1 cellular context compared by ENCODE assay signal in the genomic region with DNA sequence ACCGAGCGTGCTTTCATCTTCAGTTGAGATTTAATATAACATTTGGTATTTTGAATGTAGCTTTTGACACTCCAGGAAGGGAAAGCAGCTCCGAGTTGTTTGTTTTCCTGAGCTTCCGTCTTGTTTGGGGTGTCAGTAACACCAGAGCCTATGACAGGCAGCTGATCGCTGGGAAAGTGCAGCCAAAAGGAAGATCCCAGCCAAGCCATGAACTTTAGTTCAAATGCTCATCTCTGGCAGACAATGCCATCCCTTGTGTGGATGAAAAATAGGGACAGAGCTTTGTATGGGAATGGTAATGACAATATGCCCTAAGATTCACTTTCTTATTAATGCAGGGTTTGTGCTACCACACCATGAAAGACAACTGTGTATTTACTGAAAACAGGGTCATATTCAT.
TF ChIP-seq lines count a peak whose summit lies in the region.

No MANE protein-coding gene starts in this region.

TF ChIP-seq in HepG2, 621 proteins besides CTCF, POLR2A, EP300 and RAD21:
- TF ChIP-seq ZSCAN30 (CRISPR knock-in tag; IDR thresholded peaks at IDR 0.05), result no peak
- no peak for TF ChIP-seq NCOA1 (CRISPR knock-in tag; IDR thresholded peaks at IDR 0.05)
- TF ChIP-seq MAFF (IDR thresholded peaks at IDR 0.05; ENCODE audit: low read depth, low read length), result no peak
- TF ChIP-seq DNMT1 (CRISPR knock-in tag; IDR thresholded peaks at IDR 0.05), result no peak
- TF ChIP-seq, protein P1, sequence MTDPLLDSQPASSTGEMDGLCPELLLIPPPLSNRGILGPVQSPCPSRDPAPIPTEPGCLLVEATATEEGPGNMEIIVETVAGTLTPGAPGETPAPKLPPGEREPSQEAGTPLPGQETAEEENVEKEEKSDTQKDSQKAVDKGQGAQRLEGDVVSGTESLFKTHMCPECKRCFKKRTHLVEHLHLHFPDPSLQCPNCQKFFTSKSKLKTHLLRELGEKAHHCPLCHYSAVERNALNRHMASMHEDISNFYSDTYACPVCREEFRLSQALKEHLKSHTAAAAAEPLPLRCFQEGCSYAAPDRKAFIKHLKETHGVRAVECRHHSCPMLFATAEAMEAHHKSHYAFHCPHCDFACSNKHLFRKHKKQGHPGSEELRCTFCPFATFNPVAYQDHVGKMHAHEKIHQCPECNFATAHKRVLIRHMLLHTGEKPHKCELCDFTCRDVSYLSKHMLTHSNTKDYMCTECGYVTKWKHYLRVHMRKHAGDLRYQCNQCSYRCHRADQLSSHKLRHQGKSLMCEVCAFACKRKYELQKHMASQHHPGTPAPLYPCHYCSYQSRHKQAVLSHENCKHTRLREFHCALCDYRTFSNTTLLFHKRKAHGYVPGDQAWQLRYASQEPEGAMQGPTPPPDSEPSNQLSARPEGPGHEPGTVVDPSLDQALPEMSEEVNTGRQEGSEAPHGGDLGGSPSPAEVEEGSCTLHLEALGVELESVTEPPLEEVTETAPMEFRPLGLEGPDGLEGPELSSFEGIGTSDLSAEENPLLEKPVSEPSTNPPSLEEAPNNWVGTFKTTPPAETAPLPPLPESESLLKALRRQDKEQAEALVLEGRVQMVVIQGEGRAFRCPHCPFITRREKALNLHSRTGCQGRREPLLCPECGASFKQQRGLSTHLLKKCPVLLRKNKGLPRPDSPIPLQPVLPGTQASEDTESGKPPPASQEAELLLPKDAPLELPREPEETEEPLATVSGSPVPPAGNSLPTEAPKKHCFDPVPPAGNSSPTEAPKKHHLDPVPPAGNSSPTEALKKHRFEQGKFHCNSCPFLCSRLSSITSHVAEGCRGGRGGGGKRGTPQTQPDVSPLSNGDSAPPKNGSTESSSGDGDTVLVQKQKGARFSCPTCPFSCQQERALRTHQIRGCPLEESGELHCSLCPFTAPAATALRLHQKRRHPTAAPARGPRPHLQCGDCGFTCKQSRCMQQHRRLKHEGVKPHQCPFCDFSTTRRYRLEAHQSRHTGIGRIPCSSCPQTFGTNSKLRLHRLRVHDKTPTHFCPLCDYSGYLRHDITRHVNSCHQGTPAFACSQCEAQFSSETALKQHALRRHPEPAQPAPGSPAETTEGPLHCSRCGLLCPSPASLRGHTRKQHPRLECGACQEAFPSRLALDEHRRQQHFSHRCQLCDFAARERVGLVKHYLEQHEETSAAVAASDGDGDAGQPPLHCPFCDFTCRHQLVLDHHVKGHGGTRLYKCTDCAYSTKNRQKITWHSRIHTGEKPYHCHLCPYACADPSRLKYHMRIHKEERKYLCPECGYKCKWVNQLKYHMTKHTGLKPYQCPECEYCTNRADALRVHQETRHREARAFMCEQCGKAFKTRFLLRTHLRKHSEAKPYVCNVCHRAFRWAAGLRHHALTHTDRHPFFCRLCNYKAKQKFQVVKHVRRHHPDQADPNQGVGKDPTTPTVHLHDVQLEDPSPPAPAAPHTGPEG (CRISPR knock-in tag; IDR thresholded peaks at IDR 0.05), result no peak
- no peak for TF ChIP-seq HMG20A (CRISPR knock-in tag; IDR thresholded peaks at IDR 0.05; ENCODE audit: borderline replicate concordance)
- TF ChIP-seq ZNF296 (CRISPR knock-in tag; conservative IDR thresholded peaks at IDR 0.05), result no peak
- no peak for TF ChIP-seq TRIM24 (CRISPR knock-in tag; IDR thresholded peaks at IDR 0.05)
- TF ChIP-seq ZNF121 (CRISPR knock-in tag; IDR thresholded peaks at IDR 0.05), result no peak
- TF ChIP-seq ZNF337 (CRISPR knock-in tag; IDR thresholded peaks at IDR 0.05; ENCODE audit: borderline replicate concordance, low read depth), result no peak
- TF ChIP-seq TAF15 (IDR thresholded peaks at IDR 0.05; ENCODE audit: low read depth, low read length, poor library complexity, severe bottlenecking), result no peak
- TF ChIP-seq, protein P2, sequence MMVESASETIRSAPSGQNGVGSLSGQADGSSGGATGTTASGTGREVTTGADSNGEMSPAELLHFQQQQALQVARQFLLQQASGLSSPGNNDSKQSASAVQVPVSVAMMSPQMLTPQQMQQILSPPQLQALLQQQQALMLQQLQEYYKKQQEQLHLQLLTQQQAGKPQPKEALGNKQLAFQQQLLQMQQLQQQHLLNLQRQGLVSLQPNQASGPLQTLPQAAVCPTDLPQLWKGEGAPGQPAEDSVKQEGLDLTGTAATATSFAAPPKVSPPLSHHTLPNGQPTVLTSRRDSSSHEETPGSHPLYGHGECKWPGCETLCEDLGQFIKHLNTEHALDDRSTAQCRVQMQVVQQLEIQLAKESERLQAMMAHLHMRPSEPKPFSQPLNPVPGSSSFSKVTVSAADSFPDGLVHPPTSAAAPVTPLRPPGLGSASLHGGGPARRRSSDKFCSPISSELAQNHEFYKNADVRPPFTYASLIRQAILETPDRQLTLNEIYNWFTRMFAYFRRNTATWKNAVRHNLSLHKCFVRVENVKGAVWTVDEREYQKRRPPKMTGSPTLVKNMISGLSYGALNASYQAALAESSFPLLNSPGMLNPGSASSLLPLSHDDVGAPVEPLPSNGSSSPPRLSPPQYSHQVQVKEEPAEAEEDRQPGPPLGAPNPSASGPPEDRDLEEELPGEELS (CRISPR knock-in tag; IDR thresholded peaks at IDR 0.05), result no peak
- no peak for TF ChIP-seq ZNF607 (CRISPR knock-in tag; IDR thresholded peaks at IDR 0.05; ENCODE audit: borderline replicate concordance)
- no peak for TF ChIP-seq FOXC1 (CRISPR knock-in tag; IDR thresholded peaks at IDR 0.05; ENCODE audit: borderline replicate concordance)
- TF ChIP-seq, protein P3, sequence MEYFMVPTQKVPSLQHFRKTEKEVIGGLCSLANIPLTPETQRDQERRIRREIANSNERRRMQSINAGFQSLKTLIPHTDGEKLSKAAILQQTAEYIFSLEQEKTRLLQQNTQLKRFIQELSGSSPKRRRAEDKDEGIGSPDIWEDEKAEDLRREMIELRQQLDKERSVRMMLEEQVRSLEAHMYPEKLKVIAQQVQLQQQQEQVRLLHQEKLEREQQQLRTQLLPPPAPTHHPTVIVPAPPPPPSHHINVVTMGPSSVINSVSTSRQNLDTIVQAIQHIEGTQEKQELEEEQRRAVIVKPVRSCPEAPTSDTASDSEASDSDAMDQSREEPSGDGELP (IDR thresholded peaks at IDR 0.05; ENCODE audit: borderline replicate concordance, low read depth), result 0 out of 2 replicates have a peak, but pooled peaks have one; percentile 20
- no peak for TF ChIP-seq U2AF2 (IDR thresholded peaks at IDR 0.05; ENCODE audit: low read depth, low read length)
- TF ChIP-seq, protein P4, sequence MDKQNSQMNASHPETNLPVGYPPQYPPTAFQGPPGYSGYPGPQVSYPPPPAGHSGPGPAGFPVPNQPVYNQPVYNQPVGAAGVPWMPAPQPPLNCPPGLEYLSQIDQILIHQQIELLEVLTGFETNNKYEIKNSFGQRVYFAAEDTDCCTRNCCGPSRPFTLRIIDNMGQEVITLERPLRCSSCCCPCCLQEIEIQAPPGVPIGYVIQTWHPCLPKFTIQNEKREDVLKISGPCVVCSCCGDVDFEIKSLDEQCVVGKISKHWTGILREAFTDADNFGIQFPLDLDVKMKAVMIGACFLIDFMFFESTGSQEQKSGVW (CRISPR knock-in tag; IDR thresholded peaks at IDR 0.05; ENCODE audit: borderline replicate concordance), result no peak
- 0 out of 2 replicates have a peak, but pooled peaks have one; percentile 10 for TF ChIP-seq RXRB (CRISPR knock-in tag; IDR thresholded peaks at IDR 0.05; ENCODE audit: borderline replicate concordance)
- TF ChIP-seq, protein P5, sequence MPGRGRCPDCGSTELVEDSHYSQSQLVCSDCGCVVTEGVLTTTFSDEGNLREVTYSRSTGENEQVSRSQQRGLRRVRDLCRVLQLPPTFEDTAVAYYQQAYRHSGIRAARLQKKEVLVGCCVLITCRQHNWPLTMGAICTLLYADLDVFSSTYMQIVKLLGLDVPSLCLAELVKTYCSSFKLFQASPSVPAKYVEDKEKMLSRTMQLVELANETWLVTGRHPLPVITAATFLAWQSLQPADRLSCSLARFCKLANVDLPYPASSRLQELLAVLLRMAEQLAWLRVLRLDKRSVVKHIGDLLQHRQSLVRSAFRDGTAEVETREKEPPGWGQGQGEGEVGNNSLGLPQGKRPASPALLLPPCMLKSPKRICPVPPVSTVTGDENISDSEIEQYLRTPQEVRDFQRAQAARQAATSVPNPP (CRISPR knock-in tag; IDR thresholded peaks at IDR 0.05), result no peak
- TF ChIP-seq ELF1 (CRISPR knock-in tag; IDR thresholded peaks at IDR 0.05), result 0 out of 2 replicates have a peak, but pooled peaks have one; percentile 23
- no peak for TF ChIP-seq MTF1 (CRISPR knock-in tag; IDR thresholded peaks at IDR 0.05)
- no peak for TF ChIP-seq TGIF2 (CRISPR knock-in tag; IDR thresholded peaks at IDR 0.05)
- TF ChIP-seq, protein P6, sequence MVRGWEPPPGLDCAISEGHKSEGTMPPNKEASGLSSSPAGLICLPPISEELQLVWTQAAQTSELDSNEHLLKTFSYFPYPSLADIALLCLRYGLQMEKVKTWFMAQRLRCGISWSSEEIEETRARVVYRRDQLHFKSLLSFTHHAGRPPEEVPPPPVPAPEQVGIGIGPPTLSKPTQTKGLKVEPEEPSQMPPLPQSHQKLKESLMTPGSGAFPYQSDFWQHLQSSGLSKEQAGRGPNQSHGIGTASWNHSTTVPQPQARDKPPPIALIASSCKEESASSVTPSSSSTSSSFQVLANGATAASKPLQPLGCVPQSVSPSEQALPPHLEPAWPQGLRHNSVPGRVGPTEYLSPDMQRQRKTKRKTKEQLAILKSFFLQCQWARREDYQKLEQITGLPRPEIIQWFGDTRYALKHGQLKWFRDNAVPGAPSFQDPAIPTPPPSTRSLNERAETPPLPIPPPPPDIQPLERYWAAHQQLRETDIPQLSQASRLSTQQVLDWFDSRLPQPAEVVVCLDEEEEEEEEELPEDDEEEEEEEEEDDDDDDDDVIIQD (CRISPR knock-in tag; IDR thresholded peaks at IDR 0.05; ENCODE audit: low read depth), result no peak
- TF ChIP-seq SOX5 (CRISPR knock-in tag; IDR thresholded peaks at IDR 0.05; ENCODE audit: borderline replicate concordance), result 0 out of 2 replicates have a peak, but pooled peaks have one; percentile 18
- TF ChIP-seq THAP11 (CRISPR knock-in tag; IDR thresholded peaks at IDR 0.05), result no peak
- no peak for TF ChIP-seq ZNF629 (CRISPR knock-in tag; conservative IDR thresholded peaks at IDR 0.05)
- TF ChIP-seq NFATC3 (CRISPR knock-in tag; IDR thresholded peaks at IDR 0.05), result no peak
- TF ChIP-seq ZNF460 (CRISPR knock-in tag; IDR thresholded peaks at IDR 0.05; ENCODE audit: borderline replicate concordance), result no peak
- TF ChIP-seq, protein P7, sequence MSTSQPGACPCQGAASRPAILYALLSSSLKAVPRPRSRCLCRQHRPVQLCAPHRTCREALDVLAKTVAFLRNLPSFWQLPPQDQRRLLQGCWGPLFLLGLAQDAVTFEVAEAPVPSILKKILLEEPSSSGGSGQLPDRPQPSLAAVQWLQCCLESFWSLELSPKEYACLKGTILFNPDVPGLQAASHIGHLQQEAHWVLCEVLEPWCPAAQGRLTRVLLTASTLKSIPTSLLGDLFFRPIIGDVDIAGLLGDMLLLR (CRISPR knock-in tag; IDR thresholded peaks at IDR 0.05), result no peak
- TF ChIP-seq PLRG1 (conservative IDR thresholded peaks at IDR 0.05), result no peak
- TF ChIP-seq SAP130 (CRISPR knock-in tag; IDR thresholded peaks at IDR 0.05; ENCODE audit: low read depth), result peak; percentile 37; the same call in 1 of the 2 replicates
- TF ChIP-seq ELF3 (CRISPR knock-in tag; IDR thresholded peaks at IDR 0.05), result peak; percentile 29; the same call in 1 of the 2 replicates
- no peak for TF ChIP-seq ZFX (CRISPR knock-in tag; IDR thresholded peaks at IDR 0.05; ENCODE audit: low read depth)
- TF ChIP-seq, protein P8, sequence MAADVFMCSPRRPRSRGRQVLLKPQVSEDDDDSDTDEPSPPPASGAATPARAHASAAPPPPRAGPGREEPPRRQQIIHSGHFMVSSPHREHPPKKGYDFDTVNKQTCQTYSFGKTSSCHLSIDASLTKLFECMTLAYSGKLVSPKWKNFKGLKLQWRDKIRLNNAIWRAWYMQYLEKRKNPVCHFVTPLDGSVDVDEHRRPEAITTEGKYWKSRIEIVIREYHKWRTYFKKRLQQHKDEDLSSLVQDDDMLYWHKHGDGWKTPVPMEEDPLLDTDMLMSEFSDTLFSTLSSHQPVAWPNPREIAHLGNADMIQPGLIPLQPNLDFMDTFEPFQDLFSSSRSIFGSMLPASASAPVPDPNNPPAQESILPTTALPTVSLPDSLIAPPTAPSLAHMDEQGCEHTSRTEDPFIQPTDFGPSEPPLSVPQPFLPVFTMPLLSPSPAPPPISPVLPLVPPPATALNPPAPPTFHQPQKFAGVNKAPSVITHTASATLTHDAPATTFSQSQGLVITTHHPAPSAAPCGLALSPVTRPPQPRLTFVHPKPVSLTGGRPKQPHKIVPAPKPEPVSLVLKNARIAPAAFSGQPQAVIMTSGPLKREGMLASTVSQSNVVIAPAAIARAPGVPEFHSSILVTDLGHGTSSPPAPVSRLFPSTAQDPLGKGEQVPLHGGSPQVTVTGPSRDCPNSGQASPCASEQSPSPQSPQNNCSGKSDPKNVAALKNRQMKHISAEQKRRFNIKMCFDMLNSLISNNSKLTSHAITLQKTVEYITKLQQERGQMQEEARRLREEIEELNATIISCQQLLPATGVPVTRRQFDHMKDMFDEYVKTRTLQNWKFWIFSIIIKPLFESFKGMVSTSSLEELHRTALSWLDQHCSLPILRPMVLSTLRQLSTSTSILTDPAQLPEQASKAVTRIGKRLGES (CRISPR knock-in tag; IDR thresholded peaks at IDR 0.05; ENCODE audit: borderline replicate concordance), result no peak
- TF ChIP-seq ZBTB20 (CRISPR knock-in tag; IDR thresholded peaks at IDR 0.05; ENCODE audit: borderline replicate concordance, low read depth), result no peak
